ENCODE assay signal across 12 cellular contexts in genomic region chr1:166956872-166957271, GRCh38. TPM values are rescaled to one million over a fixed set of nuclear protein-coding genes. Genes with fewer than 3 reads are reported as not detected.
"Had no signal": no experiment of that assay in that cellular context is flagged by ENCODE, and none has a peak within 500 bp of the region (broad histone marks: within the 10 kb centered on the region; RNA-seq: fewer than 3 reads in every experiment).

No MANE protein-coding gene starts in this region.

- H3K9me3 ChIP-seq: HAP-1 had no signal

- H3K27ac ChIP-seq: GM23248, HL-60 had no signal

- H3K36me3 Mint-ChIP-seq: IgD-negative memory B cell had no signal

- H3K4me3 Mint-ChIP-seq: HFFc6, IgD-negative memory B cell had no signal

- H3K4me1 ChIP-seq: HAP-1 had no signal

- DNase-seq: GM23248, GOT3, H7, HFFc6, Kasumi-1, KBM-7 had no signal

- H2AFZ ChIP-seq: GM23248 had no signal

- H3K36me3 ChIP-seq: HAP-1 had no signal

- H3K9me3 Mint-ChIP-seq: HFFc6 had no signal

- ATAC-seq: HCT116, HepG2 had no signal

- H3K9ac ChIP-seq: GM23248 had no signal

- FAIRE-seq: HepG2 had no signal

- H3K27ac Mint-ChIP-seq: HFFc6, IgD-negative memory B cell had no signal

- H3K4me3 ChIP-seq: GM23248, HAP-1 had no signal

RNA-seq across cellular contexts. Expression of gene ILDR2, which starts 18.5 kb away (rescaled TPM):
- total RNA-seq: GM23248, HFFc6 had no signal
- polyA plus RNA-seq: GM23248, HepG2, IgD-negative memory B cell had no signal

RNA-seq across cellular contexts. Expression of gene MAEL, which starts 32.2 kb away (rescaled TPM):
- total RNA-seq: GM23248, H4, H7, HepG2, HFFc6 had no signal
- polyA plus RNA-seq: GM23248, HepG2, IgD-negative memory B cell had no signal
